ENCODE assay signal across 15 cellular contexts in the genomic region with DNA sequence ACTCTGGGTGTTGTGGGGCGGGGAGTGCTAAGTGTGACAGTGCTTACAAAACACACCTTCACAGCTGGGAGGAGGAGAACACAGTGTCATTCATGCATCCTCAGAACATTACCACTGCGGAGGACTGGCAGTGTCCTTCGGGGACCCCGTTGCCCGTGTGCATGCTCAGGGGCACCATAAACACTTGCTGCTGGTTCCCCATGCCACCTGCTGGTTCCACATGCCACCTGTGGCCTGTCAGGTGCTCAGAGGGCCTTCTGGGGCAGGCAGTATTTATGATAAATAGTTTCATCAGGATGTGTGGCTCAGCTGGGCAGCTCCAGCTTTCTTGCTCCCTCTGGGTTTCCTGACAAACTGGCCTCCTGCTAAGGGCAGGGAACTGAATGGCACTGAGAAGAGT. TPM values are rescaled to one million over a fixed set of nuclear protein-coding genes. Genes with fewer than 3 reads are reported as not detected.
"Had no signal": no experiment of that assay in that cellular context is flagged by ENCODE, and none has a peak within 500 bp of the region (broad histone marks: within the 10 kb centered on the region; RNA-seq: fewer than 3 reads in every experiment).

No MANE protein-coding gene starts in this region.

- ATAC-seq: activated T-cell treated with anti-CD3 and anti-CD28 coated beads, Interleukin-2, amount 50 U/mL, for 4 hours; mucosa of descending colon; naive thymus-derived CD8-positive, alpha-beta T cell had no signal

- H3K27ac ChIP-seq: prostate gland, SJSA1 had no signal

- H3K4me3 ChIP-seq: breast epithelium, mucosa of descending colon, prostate gland, SJSA1, suprapubic skin had no signal

- H3K36me3 ChIP-seq: breast epithelium, prostate gland, SJSA1, suprapubic skin had no signal

- H3K4me1 ChIP-seq: breast epithelium, prostate gland, SJSA1 had no signal

- H3K27me3 ChIP-seq: breast epithelium, SJSA1, suprapubic skin had no signal

- DNase-seq: activated CD4-positive, alpha-beta T cell treated with anti-CD3 and anti-CD28 coated beads, Interleukin-2, amount 50 U/mL, for 4 hours; activated CD4-positive, CD25-positive, alpha-beta regulatory T cell treated with anti-CD3 and anti-CD28 coated beads, Interleukin-2, amount 50 U/mL, for 72 hours; activated gamma-delta T cell; activated T-cell treated with anti-CD3 and anti-CD28 coated beads, Interleukin-2, amount 50 U/mL, for 4 hours; effector CD8-positive, alpha-beta T cell; kidney glomerular epithelial cell; mucosa of descending colon; stimulated activated CD4-positive, alpha-beta T cell treated with anti-CD3 and anti-CD28 coated beads, Interleukin-2, amount 100 ng/mL, for 48 hours; stimulated activated naive CD4-positive, alpha-beta T cell treated with Interleukin-2 at 50 U/mL for 16 hours; SW 1271 had no signal

- H3K9me3 ChIP-seq: breast epithelium, mucosa of descending colon, prostate gland, SJSA1, suprapubic skin had no signal

RNA-seq across cellular contexts. Expression of a gene that starts 32.1 kb away (rescaled TPM):
- total RNA-seq: SJSA1 had no signal
